In the genomic region with DNA sequence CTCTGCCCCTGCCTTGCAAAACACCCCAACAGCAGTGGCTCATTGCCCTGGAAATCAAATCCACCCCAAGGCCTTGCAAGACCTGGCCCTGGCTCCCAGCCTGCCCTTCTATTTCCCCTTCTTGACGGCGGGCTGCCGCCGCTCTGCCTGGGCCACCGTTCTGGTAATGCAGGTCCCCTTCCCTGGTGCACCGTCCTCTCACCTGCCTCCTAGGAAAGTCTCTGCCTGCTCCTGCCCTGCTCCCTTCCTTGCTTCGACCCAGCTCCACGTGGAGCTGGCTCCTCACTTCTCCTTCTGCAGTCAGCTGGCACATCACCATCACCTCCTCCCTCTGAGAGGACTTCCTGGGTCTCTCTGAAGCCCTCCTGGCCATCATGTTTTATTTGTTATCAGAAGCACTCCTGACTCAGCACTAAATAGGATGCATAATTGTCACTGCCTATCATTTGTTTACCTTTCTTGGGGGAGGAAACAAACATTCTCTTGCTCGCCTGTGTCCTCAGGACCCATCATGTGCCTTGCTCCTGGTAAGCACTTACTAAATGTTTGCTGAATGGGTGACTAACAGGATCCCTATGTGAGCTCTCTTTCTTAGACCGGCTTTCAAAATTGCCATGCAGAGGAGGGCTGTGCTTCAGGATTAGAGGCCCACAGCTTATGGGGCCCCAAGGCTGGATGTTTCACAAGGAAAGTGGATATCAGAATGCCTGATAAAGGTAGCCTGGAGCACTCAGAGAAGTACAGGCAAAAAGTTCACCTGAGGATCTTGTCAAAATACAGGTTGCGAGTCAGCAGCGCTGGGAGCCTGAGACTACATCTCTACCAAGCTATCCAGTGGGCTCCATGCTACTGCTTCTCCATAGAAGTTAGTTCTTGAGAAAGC, we compare ENCODE assay signal across 1 cellular context.
TF ChIP-seq lines count a peak whose summit lies in the region.

No MANE protein-coding gene starts in this region.

TF ChIP-seq in K562, 482 proteins besides CTCF, POLR2A, EP300 and RAD21 (continued from another document):
- TF ChIP-seq, protein P1, sequence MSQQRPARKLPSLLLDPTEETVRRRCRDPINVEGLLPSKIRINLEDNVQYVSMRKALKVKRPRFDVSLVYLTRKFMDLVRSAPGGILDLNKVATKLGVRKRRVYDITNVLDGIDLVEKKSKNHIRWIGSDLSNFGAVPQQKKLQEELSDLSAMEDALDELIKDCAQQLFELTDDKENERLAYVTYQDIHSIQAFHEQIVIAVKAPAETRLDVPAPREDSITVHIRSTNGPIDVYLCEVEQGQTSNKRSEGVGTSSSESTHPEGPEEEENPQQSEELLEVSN (IDR thresholded peaks at IDR 0.05; ENCODE audit: borderline replicate concordance in 1 of 2, extremely low read depth in 1 of 2, insufficient read depth in 1 of 2, insufficient read length in 1 of 2, low read depth in 1 of 2, low read length in 1 of 2, poor library complexity in 1 of 2, severe bottlenecking in 1 of 2), result peak; percentile 20 to 34
- no peak for TF ChIP-seq ZNF75A (CRISPR knock-in tag; IDR thresholded peaks at IDR 0.05)
- TF ChIP-seq, protein P2, sequence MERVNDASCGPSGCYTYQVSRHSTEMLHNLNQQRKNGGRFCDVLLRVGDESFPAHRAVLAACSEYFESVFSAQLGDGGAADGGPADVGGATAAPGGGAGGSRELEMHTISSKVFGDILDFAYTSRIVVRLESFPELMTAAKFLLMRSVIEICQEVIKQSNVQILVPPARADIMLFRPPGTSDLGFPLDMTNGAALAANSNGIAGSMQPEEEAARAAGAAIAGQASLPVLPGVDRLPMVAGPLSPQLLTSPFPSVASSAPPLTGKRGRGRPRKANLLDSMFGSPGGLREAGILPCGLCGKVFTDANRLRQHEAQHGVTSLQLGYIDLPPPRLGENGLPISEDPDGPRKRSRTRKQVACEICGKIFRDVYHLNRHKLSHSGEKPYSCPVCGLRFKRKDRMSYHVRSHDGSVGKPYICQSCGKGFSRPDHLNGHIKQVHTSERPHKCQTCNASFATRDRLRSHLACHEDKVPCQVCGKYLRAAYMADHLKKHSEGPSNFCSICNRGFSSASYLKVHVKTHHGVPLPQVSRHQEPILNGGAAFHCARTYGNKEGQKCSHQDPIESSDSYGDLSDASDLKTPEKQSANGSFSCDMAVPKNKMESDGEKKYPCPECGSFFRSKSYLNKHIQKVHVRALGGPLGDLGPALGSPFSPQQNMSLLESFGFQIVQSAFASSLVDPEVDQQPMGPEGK (CRISPR knock-in tag; IDR thresholded peaks at IDR 0.05; ENCODE audit: borderline replicate concordance), result no peak
- TF ChIP-seq ETV5 (CRISPR knock-in tag; IDR thresholded peaks at IDR 0.05; ENCODE audit: low read depth), result no peak
- 0 out of 2 replicates have a peak, but pooled peaks have one; percentile 38 for TF ChIP-seq FOXJ2 (tag; IDR thresholded peaks at IDR 0.05)
- TF ChIP-seq GABPA (tag; conservative IDR thresholded peaks at IDR 0.05; ENCODE audit: low read depth), result no peak
- TF ChIP-seq MAFK (IDR thresholded peaks at IDR 0.05; ENCODE audit: low read length), result peak; percentile 94
- TF ChIP-seq MAFF (IDR thresholded peaks at IDR 0.05; ENCODE audit: low read length), result peak; percentile 93
- TF ChIP-seq CTBP1 (IDR thresholded peaks at IDR 0.05; ENCODE audit: borderline replicate concordance), result peak; percentile 82; the same call in 1 of the 2 replicates
- peak; percentile 55 for TF ChIP-seq BHLHE40 (IDR thresholded peaks at IDR 0.05; ENCODE audit: low read length)
- TF ChIP-seq, protein P3, sequence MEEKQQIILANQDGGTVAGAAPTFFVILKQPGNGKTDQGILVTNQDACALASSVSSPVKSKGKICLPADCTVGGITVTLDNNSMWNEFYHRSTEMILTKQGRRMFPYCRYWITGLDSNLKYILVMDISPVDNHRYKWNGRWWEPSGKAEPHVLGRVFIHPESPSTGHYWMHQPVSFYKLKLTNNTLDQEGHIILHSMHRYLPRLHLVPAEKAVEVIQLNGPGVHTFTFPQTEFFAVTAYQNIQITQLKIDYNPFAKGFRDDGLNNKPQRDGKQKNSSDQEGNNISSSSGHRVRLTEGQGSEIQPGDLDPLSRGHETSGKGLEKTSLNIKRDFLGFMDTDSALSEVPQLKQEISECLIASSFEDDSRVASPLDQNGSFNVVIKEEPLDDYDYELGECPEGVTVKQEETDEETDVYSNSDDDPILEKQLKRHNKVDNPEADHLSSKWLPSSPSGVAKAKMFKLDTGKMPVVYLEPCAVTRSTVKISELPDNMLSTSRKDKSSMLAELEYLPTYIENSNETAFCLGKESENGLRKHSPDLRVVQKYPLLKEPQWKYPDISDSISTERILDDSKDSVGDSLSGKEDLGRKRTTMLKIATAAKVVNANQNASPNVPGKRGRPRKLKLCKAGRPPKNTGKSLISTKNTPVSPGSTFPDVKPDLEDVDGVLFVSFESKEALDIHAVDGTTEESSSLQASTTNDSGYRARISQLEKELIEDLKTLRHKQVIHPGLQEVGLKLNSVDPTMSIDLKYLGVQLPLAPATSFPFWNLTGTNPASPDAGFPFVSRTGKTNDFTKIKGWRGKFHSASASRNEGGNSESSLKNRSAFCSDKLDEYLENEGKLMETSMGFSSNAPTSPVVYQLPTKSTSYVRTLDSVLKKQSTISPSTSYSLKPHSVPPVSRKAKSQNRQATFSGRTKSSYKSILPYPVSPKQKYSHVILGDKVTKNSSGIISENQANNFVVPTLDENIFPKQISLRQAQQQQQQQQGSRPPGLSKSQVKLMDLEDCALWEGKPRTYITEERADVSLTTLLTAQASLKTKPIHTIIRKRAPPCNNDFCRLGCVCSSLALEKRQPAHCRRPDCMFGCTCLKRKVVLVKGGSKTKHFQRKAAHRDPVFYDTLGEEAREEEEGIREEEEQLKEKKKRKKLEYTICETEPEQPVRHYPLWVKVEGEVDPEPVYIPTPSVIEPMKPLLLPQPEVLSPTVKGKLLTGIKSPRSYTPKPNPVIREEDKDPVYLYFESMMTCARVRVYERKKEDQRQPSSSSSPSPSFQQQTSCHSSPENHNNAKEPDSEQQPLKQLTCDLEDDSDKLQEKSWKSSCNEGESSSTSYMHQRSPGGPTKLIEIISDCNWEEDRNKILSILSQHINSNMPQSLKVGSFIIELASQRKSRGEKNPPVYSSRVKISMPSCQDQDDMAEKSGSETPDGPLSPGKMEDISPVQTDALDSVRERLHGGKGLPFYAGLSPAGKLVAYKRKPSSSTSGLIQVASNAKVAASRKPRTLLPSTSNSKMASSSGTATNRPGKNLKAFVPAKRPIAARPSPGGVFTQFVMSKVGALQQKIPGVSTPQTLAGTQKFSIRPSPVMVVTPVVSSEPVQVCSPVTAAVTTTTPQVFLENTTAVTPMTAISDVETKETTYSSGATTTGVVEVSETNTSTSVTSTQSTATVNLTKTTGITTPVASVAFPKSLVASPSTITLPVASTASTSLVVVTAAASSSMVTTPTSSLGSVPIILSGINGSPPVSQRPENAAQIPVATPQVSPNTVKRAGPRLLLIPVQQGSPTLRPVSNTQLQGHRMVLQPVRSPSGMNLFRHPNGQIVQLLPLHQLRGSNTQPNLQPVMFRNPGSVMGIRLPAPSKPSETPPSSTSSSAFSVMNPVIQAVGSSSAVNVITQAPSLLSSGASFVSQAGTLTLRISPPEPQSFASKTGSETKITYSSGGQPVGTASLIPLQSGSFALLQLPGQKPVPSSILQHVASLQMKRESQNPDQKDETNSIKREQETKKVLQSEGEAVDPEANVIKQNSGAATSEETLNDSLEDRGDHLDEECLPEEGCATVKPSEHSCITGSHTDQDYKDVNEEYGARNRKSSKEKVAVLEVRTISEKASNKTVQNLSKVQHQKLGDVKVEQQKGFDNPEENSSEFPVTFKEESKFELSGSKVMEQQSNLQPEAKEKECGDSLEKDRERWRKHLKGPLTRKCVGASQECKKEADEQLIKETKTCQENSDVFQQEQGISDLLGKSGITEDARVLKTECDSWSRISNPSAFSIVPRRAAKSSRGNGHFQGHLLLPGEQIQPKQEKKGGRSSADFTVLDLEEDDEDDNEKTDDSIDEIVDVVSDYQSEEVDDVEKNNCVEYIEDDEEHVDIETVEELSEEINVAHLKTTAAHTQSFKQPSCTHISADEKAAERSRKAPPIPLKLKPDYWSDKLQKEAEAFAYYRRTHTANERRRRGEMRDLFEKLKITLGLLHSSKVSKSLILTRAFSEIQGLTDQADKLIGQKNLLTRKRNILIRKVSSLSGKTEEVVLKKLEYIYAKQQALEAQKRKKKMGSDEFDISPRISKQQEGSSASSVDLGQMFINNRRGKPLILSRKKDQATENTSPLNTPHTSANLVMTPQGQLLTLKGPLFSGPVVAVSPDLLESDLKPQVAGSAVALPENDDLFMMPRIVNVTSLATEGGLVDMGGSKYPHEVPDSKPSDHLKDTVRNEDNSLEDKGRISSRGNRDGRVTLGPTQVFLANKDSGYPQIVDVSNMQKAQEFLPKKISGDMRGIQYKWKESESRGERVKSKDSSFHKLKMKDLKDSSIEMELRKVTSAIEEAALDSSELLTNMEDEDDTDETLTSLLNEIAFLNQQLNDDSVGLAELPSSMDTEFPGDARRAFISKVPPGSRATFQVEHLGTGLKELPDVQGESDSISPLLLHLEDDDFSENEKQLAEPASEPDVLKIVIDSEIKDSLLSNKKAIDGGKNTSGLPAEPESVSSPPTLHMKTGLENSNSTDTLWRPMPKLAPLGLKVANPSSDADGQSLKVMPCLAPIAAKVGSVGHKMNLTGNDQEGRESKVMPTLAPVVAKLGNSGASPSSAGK (IDR thresholded peaks at IDR 0.05), result peak; percentile 76
- TF ChIP-seq ZNF764 (CRISPR knock-in tag; IDR thresholded peaks at IDR 0.05; ENCODE audit: low read depth), result no peak
- TF ChIP-seq, protein P4, sequence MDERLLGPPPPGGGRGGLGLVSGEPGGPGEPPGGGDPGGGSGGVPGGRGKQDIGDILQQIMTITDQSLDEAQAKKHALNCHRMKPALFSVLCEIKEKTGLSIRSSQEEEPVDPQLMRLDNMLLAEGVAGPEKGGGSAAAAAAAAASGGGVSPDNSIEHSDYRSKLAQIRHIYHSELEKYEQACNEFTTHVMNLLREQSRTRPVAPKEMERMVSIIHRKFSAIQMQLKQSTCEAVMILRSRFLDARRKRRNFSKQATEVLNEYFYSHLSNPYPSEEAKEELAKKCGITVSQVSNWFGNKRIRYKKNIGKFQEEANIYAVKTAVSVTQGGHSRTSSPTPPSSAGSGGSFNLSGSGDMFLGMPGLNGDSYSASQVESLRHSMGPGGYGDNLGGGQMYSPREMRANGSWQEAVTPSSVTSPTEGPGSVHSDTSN (CRISPR knock-in tag; IDR thresholded peaks at IDR 0.05; ENCODE audit: low read depth), result no peak
- TF ChIP-seq, protein P4 (tag; conservative IDR thresholded peaks at IDR 0.05; ENCODE audit: low read depth), result peak; percentile 6; the same call in 1 of the 2 replicates
- no peak for TF ChIP-seq ZNF224 (CRISPR knock-in tag; IDR thresholded peaks at IDR 0.05)
- TF ChIP-seq, protein P5, sequence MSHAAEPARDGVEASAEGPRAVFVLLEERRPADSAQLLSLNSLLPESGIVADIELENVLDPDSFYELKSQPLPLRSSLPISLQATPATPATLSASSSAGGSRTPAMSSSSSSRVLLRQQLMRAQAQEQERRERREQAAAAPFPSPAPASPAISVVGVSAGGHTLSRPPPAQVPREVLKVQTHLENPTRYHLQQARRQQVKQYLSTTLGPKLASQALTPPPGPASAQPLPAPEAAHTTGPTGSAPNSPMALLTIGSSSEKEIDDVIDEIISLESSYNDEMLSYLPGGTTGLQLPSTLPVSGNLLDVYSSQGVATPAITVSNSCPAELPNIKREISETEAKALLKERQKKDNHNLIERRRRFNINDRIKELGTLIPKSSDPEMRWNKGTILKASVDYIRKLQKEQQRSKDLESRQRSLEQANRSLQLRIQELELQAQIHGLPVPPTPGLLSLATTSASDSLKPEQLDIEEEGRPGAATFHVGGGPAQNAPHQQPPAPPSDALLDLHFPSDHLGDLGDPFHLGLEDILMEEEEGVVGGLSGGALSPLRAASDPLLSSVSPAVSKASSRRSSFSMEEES (CRISPR knock-in tag; IDR thresholded peaks at IDR 0.05), result no peak
- TF ChIP-seq PTBP1 (IDR thresholded peaks at IDR 0.05; ENCODE audit: low read depth, low read length), result no peak
- no peak for TF ChIP-seq TARDBP (IDR thresholded peaks at IDR 0.05)
- TF ChIP-seq, protein P6, sequence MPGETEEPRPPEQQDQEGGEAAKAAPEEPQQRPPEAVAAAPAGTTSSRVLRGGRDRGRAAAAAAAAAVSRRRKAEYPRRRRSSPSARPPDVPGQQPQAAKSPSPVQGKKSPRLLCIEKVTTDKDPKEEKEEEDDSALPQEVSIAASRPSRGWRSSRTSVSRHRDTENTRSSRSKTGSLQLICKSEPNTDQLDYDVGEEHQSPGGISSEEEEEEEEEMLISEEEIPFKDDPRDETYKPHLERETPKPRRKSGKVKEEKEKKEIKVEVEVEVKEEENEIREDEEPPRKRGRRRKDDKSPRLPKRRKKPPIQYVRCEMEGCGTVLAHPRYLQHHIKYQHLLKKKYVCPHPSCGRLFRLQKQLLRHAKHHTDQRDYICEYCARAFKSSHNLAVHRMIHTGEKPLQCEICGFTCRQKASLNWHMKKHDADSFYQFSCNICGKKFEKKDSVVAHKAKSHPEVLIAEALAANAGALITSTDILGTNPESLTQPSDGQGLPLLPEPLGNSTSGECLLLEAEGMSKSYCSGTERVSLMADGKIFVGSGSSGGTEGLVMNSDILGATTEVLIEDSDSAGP (CRISPR knock-in tag; IDR thresholded peaks at IDR 0.05), result no peak
- no peak for TF ChIP-seq SNIP1 (IDR thresholded peaks at IDR 0.05; ENCODE audit: low read depth)
